ENCODE assay signal across 26 cellular contexts in the genomic region with DNA sequence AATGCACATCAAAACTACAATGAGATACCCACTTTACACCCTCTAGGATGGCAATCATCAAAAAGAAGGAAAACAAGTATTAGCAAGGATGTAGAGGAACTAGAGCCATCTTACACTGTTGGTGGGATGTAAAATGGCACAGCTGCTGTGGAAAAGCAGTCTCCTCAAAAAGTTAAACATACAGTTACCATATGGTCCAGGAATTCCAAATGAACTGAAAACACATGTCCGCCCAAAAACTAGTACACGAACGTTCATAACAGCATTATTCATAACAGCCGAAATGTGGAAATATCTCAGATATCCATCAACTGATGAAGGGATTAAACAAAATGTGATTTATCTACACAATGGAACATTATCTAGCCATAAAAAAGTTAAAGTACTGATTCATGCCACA.
"Had no signal": no experiment of that assay in that cellular context is flagged by ENCODE, and none has a peak within 500 bp of the region (broad histone marks: within the 10 kb centered on the region; RNA-seq: fewer than 3 reads in every experiment).

No MANE protein-coding gene starts in this region.

- DNase-seq: activated B cell treated with CpG ODN at 0.5 μM for 24 hours; activated CD4-positive, alpha-beta memory T cell treated with anti-CD3 and anti-CD28 coated beads, Interleukin-2, amount 10 ng/mL, durations not matched to agents 7 days and 5 days; activated CD4-positive, alpha-beta T cell treated with anti-CD3 and anti-CD28 coated beads, Interleukin-2, amount 10 ng/mL, durations not matched to agents 24 days and 14 days; activated CD8-positive, alpha-beta memory T cell treated with anti-CD3 and anti-CD28 coated beads for 24 hours; activated effector memory CD4-positive, alpha-beta T cell treated with anti-CD3 and anti-CD28 coated beads, Interleukin-2, amount 50 U/mL, for 16 hours; activated naive CD4-positive, alpha-beta T cell treated with anti-CD3 and anti-CD28 coated beads for 36 hours; activated naive CD8-positive, alpha-beta T cell treated with anti-CD3 and anti-CD28 coated beads for 36 hours; activated naive CD8-positive, alpha-beta T cell treated with anti-CD3 and anti-CD28 coated beads, Interleukin-2, amount 50 U/mL, for 24 hours; activated T-cell treated with anti-CD3 and anti-CD28 coated beads, Interleukin-2, amount 50 U/mL, for 1 hour; activated T-cell treated with anti-CD3 and anti-CD28 coated beads, Interleukin-2, amount 50 U/mL, for 48 hours; adrenal gland; brain microvascular endothelial cell; effector memory CD4-positive, alpha-beta T cell; endodermal cell; foreskin keratinocyte; gastrocnemius medialis; glutamatergic neuron; heart left ventricle; T-helper 1 cell; T-helper 17 cell; T1000; WERI-Rb-1 had no signal

- H3K9me3 ChIP-seq: adrenal gland, gastrocnemius medialis, heart left ventricle had no signal

- H3K27ac ChIP-seq: adrenal gland, brain microvascular endothelial cell, coronary artery, dorsolateral prefrontal cortex, foreskin keratinocyte, gastrocnemius medialis, heart left ventricle, WERI-Rb-1 had no signal

- ATAC-seq: activated CD4-positive, CD25-positive, alpha-beta regulatory T cell treated with anti-CD3 and anti-CD28 coated beads, Interleukin-2, amount 50 U/mL, for 24 hours; activated naive CD8-positive, alpha-beta T cell treated with anti-CD3 and anti-CD28 coated beads, Interleukin-2, amount 50 U/mL, for 24 hours; foreskin keratinocyte; gastrocnemius medialis; heart left ventricle; T-helper 17 cell had no signal

- H3K36me3 ChIP-seq: adrenal gland, brain microvascular endothelial cell, gastrocnemius medialis, heart left ventricle had no signal

- H3K4me1 ChIP-seq: adrenal gland, foreskin keratinocyte, gastrocnemius medialis, heart left ventricle had no signal

- H3K27me3 ChIP-seq: adrenal gland, brain microvascular endothelial cell, dorsolateral prefrontal cortex, foreskin keratinocyte, gastrocnemius medialis, heart left ventricle had no signal

- FAIRE-seq: astrocyte had no signal

- H3K4me3 ChIP-seq: adrenal gland, coronary artery, dorsolateral prefrontal cortex, gastrocnemius medialis, heart left ventricle had no signal
